Comparison of ENCODE assay signal across 8 cellular contexts in genomic region chr10:86970152-86970886, GRCh38. TPM values are rescaled to one million over a fixed set of nuclear protein-coding genes. Genes with fewer than 3 reads are reported as not detected.
DNase-seq lines count a peak whose midpoint lies in the region; ATAC-seq, FAIRE-seq and TF ChIP-seq lines count a peak whose summit lies in the region.

No MANE protein-coding gene starts in this region.

- peaks cover 0 to 40% of the 10 kb centered on the region in 2 experiments; a peak in 3 of 4 replicates for H3K79me1 ChIP-seq in IMR-90 (ENCODE audit: low read depth in 1 of 2, low read length in 2 of 2)

- peak overlapping the region; percentile 86 for H4K5ac ChIP-seq in IMR-90 (ENCODE audit: low read depth, low read length)

- H3K9me3 ChIP-seq in IMR-90 (ENCODE audit: control insufficient read depth, insufficient read depth, low read length) (no peaks in the 10 kb centered on the region), GM12878 (replicated peaks; ENCODE audit: control insufficient read depth, insufficient read depth, low read length) (no peaks in the 10 kb centered on the region), iPS-18c (ENCODE audit: control insufficient read depth, insufficient read depth, low read length) (no peaks in the 10 kb centered on the region), Karpas-422 (ENCODE audit: low read length) (no peaks in the 10 kb centered on the region)

- H3K56ac ChIP-seq in IMR-90 (ENCODE audit: extremely low read depth, insufficient read depth, low read length): peak overlapping the region; percentile 73

- H4K91ac ChIP-seq in IMR-90 (ENCODE audit: insufficient read depth, low read depth, low read length): peak overlapping the region; percentile 95

- ATAC-seq in IMR-90 (ENCODE audit: low read depth): peak; percentile 59
- ATAC-seq in GM12878: peak; percentile 46

- no peaks in the 10 kb centered on the region for H3K9me2 ChIP-seq in Karpas-422 (replicated peaks; ENCODE audit: insufficient read depth, low read length)

- peaks cover 20% of the 10 kb centered on the region for H3K9me1 ChIP-seq in IMR-90 (ENCODE audit: insufficient read depth, low read length)

- peak overlapping the region; percentile 92 for H3K18ac ChIP-seq in IMR-90 (ENCODE audit: low read depth, low read length)

- SMC1A ChIA-PET in GM12878 (lab: Charles Lee; ENCODE audit: uncharacterized antibody, unreplicated experiment): interaction anchor here (0.8 to 0.9 kb wide), 2 partner anchors 108 to 125 kb away, joined by 3 read pairs; no protein-coding TSS in a partner anchor

- no TSS peak for BruUV-seq in IMR-90 (replicated peaks; lab: Mats Ljungman, UMichigan)
- BruUV-seq in GM12878 (replicated peaks; lab: Mats Ljungman, UMichigan): TSS peak; percentile 90

- TF ChIP-seq CTCF in BJ (IDR thresholded peaks at IDR 0.05; ENCODE audit: insufficient read depth, low read depth, low read length) (no peak), IMR-90 (conservative IDR thresholded peaks at IDR 0.05; ENCODE audit: low read depth, low read length) (no peak), GM12878 (IDR thresholded peaks at IDR 0.05 in 2 of 3, conservative IDR thresholded peaks at IDR 0.05 in 1 of 3; ENCODE audit: control insufficient read depth in 2 of 3, extremely low read depth in 1 of 3, insufficient read depth in 1 of 3, low read depth in 3 of 3, low read length in 3 of 3) (no peak)

- DNase-seq in BJ (ENCODE audit: low read depth) (no peak), IMR-90 (peak; percentile 51), GM12878 (ENCODE audit: low read depth, low spot score) (no peak), Karpas-422 (no peak), cerebellar nuclear complex (lab: John Stamatoyannopoulos, UW) (no peak), NCI-H446 (lab: John Stamatoyannopoulos, UW) (no peak)

- H3K4me3 ChIP-seq in BJ (ENCODE audit: low read depth, low read length): peak overlapping the region; percentile 74
- H3K4me3 ChIP-seq in IMR-90 (ENCODE audit: insufficient read depth, low read depth, low read length): peak overlapping the region; percentile 75
- H3K4me3 ChIP-seq in GM12878: peak overlapping the region; percentile 96
- peak overlapping the region; percentile 66 for H3K4me3 ChIP-seq in iPS-18c (ENCODE audit: insufficient read depth, low read depth, low read length)
- peak overlapping the region; percentile 51 to 73 (median 62) for H3K4me3 ChIP-seq in skin epidermis
- H3K4me3 ChIP-seq in Karpas-422 (ENCODE audit: low read length): no peak overlapping the region

- peak overlapping the region; percentile 88 for H3K14ac ChIP-seq in IMR-90 (replicated peaks; ENCODE audit: low read depth, low read length)

- RAD21 ChIA-PET in GM12878 (lab: Charles Lee; ENCODE audit: unreplicated experiment): interaction anchor here (1.0 to 1.9 kb wide), 4 partner anchors 81 to 123 kb away, joined by 3 to 6 read pairs (median 4); no protein-coding TSS in a partner anchor

- H2AK5ac ChIP-seq in IMR-90 (ENCODE audit: low read depth, low read length): peak overlapping the region; percentile 84

- CTCF ChIA-PET in BJ (lab: Yijun Ruan, JAX) (interaction anchor here (0.6 to 19.2 kb wide), 6 partner anchors 10 to 283 kb away, joined by 3 to 346 read pairs (median 3); no protein-coding TSS in a partner anchor), IMR-90 (lab: Yijun Ruan, JAX) (no interaction called here), GM12878 (lab: Yijun Ruan, JAX) (interaction anchor here (0.6 to 1.6 kb wide), 7 partner anchors 8 to 123 kb away, joined by 3 to 6 read pairs (median 3); no protein-coding TSS in a partner anchor)

- peak overlapping the region; percentile 10; the same call in 1 of the 3 replicates for H2BK15ac ChIP-seq in IMR-90 (ENCODE audit: low read depth, low read length)

- peak overlapping the region; percentile 97 for H3K4me2 ChIP-seq in IMR-90 (ENCODE audit: low read depth, low read length)
- peak overlapping the region; percentile 100 for H3K4me2 ChIP-seq in GM12878 (ENCODE audit: control insufficient read depth, insufficient read depth)
- H3K4me2 ChIP-seq in Karpas-422 (ENCODE audit: low read depth, low read length, poor library complexity, severe bottlenecking): no peak overlapping the region

- H3K27ac ChIP-seq in IMR-90 (ENCODE audit: insufficient read depth, low read length) (peak overlapping the region; percentile 92), GM12878 (ENCODE audit: control insufficient read depth, insufficient read depth) (peak overlapping the region; percentile 38), skin epidermis (peak overlapping the region; percentile 88 to 100 (median 96)), Karpas-422 (ENCODE audit: low read length) (no peak overlapping the region)

- TF ChIP-seq POLR2A in IMR-90 (IDR thresholded peaks at IDR 0.05; ENCODE audit: low read depth, low read length): peak; percentile 63
- TF ChIP-seq POLR2A in GM12878 (IDR thresholded peaks at IDR 0.05; ENCODE audit: low read depth, low read length): no peak

- in situ Hi-C loops in IMR-90 (cut with MboI; ENCODE audit: low sequenced_read_pairs) (no loop called here), GM12878 (cut with MboI) (no loop called here)

- H2BK20ac ChIP-seq in IMR-90 (ENCODE audit: low read depth, low read length): peak overlapping the region; percentile 40

- POLR2A ChIA-PET in BJ (lab: Charles Lee) (interaction anchor here (1.1 kb wide), 1 partner anchor 12 kb away, joined by 4 read pairs; the partner anchor contains the start of gene SNCG), IMR-90 (lab: Charles Lee; ENCODE audit: unreplicated experiment) (no interaction called here), GM12878 (lab: Charles Lee) (interaction anchor here (1.0 to 1.9 kb wide), 4 partner anchors 10 to 125 kb away, joined by 3 to 9 read pairs (median 5); partner anchors contain the start of genes GLUD1 and SHLD2)

- peaks cover 36% of the 10 kb centered on the region for H3K4me1 ChIP-seq in IMR-90 (ENCODE audit: control insufficient read depth, insufficient read depth, low read length)
- peaks cover 43% of the 10 kb centered on the region for H3K4me1 ChIP-seq in GM12878 (ENCODE audit: control insufficient read depth, insufficient read depth, low read length)
- H3K4me1 ChIP-seq in Karpas-422 (ENCODE audit: low read length): no peaks in the 10 kb centered on the region; the same call in none of the 2 replicates

- WGBS in IMR-90 (ENCODE audit: extremely low coverage in 2 of 2, insufficient read length in 1 of 2), 2 experiments: 10% methylated on average over 13 of the region's 27 CpGs; no CpG with 5 or more reads in 1 of the 2 experiments
- 52% methylated on average over 27 of the region's 27 CpGs for WGBS in GM12878 (ENCODE audit: insufficient coverage, insufficient replicate concordance, low lambda C conversion rate, missing lambda C conversion rate)

- no peaks in the 10 kb centered on the region for H3K36me3 ChIP-seq in BJ (ENCODE audit: control insufficient read depth, insufficient read depth, low read length)
- H3K36me3 ChIP-seq in IMR-90 (ENCODE audit: control insufficient read depth, insufficient read depth, low read length): no peaks in the 10 kb centered on the region
- no peaks in the 10 kb centered on the region for H3K36me3 ChIP-seq in GM12878 (ENCODE audit: control insufficient read depth in 2 of 2, insufficient read depth in 2 of 2, low read length in 1 of 2)
- H3K36me3 ChIP-seq in Karpas-422 (ENCODE audit: insufficient read depth, low read length): no peaks in the 10 kb centered on the region

- H3K4ac ChIP-seq in IMR-90 (ENCODE audit: low read depth, low read length): peak overlapping the region; percentile 87

- peak overlapping the region; percentile 99 for H2AK9ac ChIP-seq in IMR-90 (replicated peaks; ENCODE audit: low read depth, low read length, poor library complexity)

- H4K20me1 ChIP-seq in IMR-90 (ENCODE audit: insufficient read depth, low read length): no peaks in the 10 kb centered on the region; the same call in 1 of the 2 replicates
- no peaks in the 10 kb centered on the region for H4K20me1 ChIP-seq in GM12878 (ENCODE audit: control insufficient read depth, insufficient read depth)
- H4K20me1 ChIP-seq in Karpas-422 (ENCODE audit: insufficient read depth, low read depth, low read length): no peaks in the 10 kb centered on the region

- H2AFZ ChIP-seq in IMR-90 (replicated peaks; ENCODE audit: low read length, poor library complexity) (peak overlapping the region; percentile 92), GM12878 (ENCODE audit: control insufficient read depth, low read depth, low read length) (peak overlapping the region; percentile 87), Karpas-422 (ENCODE audit: low read length) (no peak overlapping the region)

- dilution Hi-C loops in IMR-90 (cut with HindIII; ENCODE audit: low sequenced_read_pairs, unreplicated experiment): no loop called here

- TF ChIP-seq EP300 in GM12878 (IDR thresholded peaks at IDR 0.05; ENCODE audit: borderline replicate concordance in 1 of 2, control insufficient read depth in 1 of 2, low read depth in 2 of 2, low read length in 2 of 2): no peak

- no peak for TF ChIP-seq RAD21 in IMR-90 (IDR thresholded peaks at IDR 0.05; ENCODE audit: low read length)
- TF ChIP-seq RAD21 in GM12878 (IDR thresholded peaks at IDR 0.05; ENCODE audit: insufficient read depth, low read depth, low read length): no peak

- H3K9ac ChIP-seq in IMR-90 (ENCODE audit: low read depth, low read length) (peak overlapping the region; percentile 93), GM12878 (ENCODE audit: control insufficient read depth, insufficient read depth, low read length) (peak overlapping the region; percentile 84), Karpas-422 (ENCODE audit: low read length) (no peak overlapping the region)

- peak overlapping the region; percentile 85 for H2BK5ac ChIP-seq in IMR-90 (ENCODE audit: low read depth, low read length, poor library complexity, severe bottlenecking)

- H3K23ac ChIP-seq in IMR-90 (ENCODE audit: low read depth, low read length): peak overlapping the region; percentile 70

- H2BK120ac ChIP-seq in IMR-90 (ENCODE audit: low read depth, low read length): peak overlapping the region; percentile 58

- H3K79me2 ChIP-seq in GM12878 (ENCODE audit: control insufficient read depth, insufficient read depth, low read length): no peaks in the 10 kb centered on the region
- no peaks in the 10 kb centered on the region for H3K79me2 ChIP-seq in Karpas-422 (ENCODE audit: low read length)

- intact Hi-C loops in IMR-90 (cut with micrococcal nuclease): no loop called here
- intact Hi-C loops in GM12878 (cut with micrococcal nuclease; ENCODE audit: unreplicated experiment): no loop called here

- peak overlapping the region; percentile 80 to 89 for H4K8ac ChIP-seq in IMR-90 (ENCODE audit: low read depth in 2 of 2, low read length in 2 of 2)

- H3K27me3 ChIP-seq in BJ (ENCODE audit: control insufficient read depth, insufficient read depth, low read length): no peaks in the 10 kb centered on the region
- no peaks in the 10 kb centered on the region for H3K27me3 ChIP-seq in IMR-90 (ENCODE audit: control insufficient read depth, insufficient read depth, low read length)
- H3K27me3 ChIP-seq in GM12878 (replicated peaks in 1 of 2; ENCODE audit: control insufficient read depth in 2 of 2, insufficient read depth in 2 of 2, low read length in 1 of 2): peaks cover 0 to 2% of the 10 kb centered on the region in 2 experiments; a peak in 1 of 4 replicates
- H3K27me3 ChIP-seq in Karpas-422 (ENCODE audit: low read length): no peaks in the 10 kb centered on the region

- FAIRE-seq in GM12878 (lab: Jason Lieb, UNC): no peak

RNA-seq across cellular contexts. Expression of gene ADIRF, which starts 2.0 kb away (rescaled TPM):
- polyA plus RNA-seq in BJ (2011; rRNA removed) (42.1 and 64.4 TPM in 2 replicates), IMR-90 (2012; rRNA removed) (7.2 and 12.4 TPM in 2 replicates), GM12878 (2011; rRNA removed) (0.38 and 0.40 TPM in 2 replicates), GM12878 (2014; fragmentation: Illumina TruSeq; extraction: Trizol) (0.12 TPM in 1 of 2 replicates, not detected in the other), GM12878 (2014; fragmentation: Nextera tagmentation; extraction: Ambion mirVana) (under 1 TPM; 0.77 to 0.98 TPM), GM12878 (2014; rRNA removed) (not detected in 2 replicates), GM12878 (2016; fragmentation: Nextera tagmentation; extraction: Ambion mirVana) (1 to 10 TPM; 1.9 to 2.5 TPM)
- 4.7 and 11.9 TPM in 2 replicates for polyA minus RNA-seq in BJ (2011; rRNA and poly(A)+ RNA removed)
- total RNA-seq in IMR-90 (2012; rRNA removed) (2.3 and 2.5 TPM in 2 replicates), GM12878 (2014; rRNA removed) (0.56 TPM in 1 of 2 replicates, not detected in the other), GM12878 (2014; rRNA removed; fragmentation: Illumina TruSeq; extraction: Trizol) (not detected in 2 replicates), GM12878 (2021) (0.64 and 0.72 TPM in 2 replicates)
- polyA plus RNA-seq in IMR-90 (2012; cell fraction: cytosol; rRNA removed): 4.7 and 10.7 TPM in 2 replicates
- polyA plus RNA-seq in IMR-90 (2012; cell fraction: nucleus; rRNA removed; ENCODE audit: low replicate concordance): 1.4 and 1.5 TPM in 2 replicates
- not detected in 2 replicates for total RNA-seq in GM12878 (2013; cell fraction: nucleolus; rRNA removed)
- not detected for polyA plus RNA-seq in GM12878 (2011; ENCODE audit: low read depth)
- 0.24 and 0.27 TPM in 2 replicates for polyA plus RNA-seq in GM12878 (2011; cell fraction: cytosol; rRNA removed)
- polyA plus RNA-seq in GM12878 (2011; cell fraction: nucleus; rRNA removed): 0.37 and 0.48 TPM in 2 replicates
- polyA plus RNA-seq in GM12878 (2012): 0.51 and 3.4 TPM in 2 replicates
- polyA minus RNA-seq in GM12878 (2011; rRNA and poly(A)+ RNA removed): not detected in 2 replicates
- not detected in 2 replicates for polyA minus RNA-seq in GM12878 (2011; cell fraction: cytosol; rRNA and poly(A)+ RNA removed)
- polyA minus RNA-seq in GM12878 (2011; cell fraction: nucleus; rRNA and poly(A)+ RNA removed): not detected in 2 replicates
- total RNA-seq in Karpas-422 (2014; rRNA removed; shearing (Covaris generic); ENCODE audit: low replicate concordance): not detected in 2 replicates

RNA-seq across cellular contexts. Expression of gene SNCG, which starts 11.9 kb away (rescaled TPM):
- polyA plus RNA-seq in BJ (2011; rRNA removed) (6.3 and 9.7 TPM in 2 replicates), IMR-90 (2012; rRNA removed) (17.9 and 19.0 TPM in 2 replicates), GM12878 (2011; rRNA removed) (0.22 TPM in 1 of 2 replicates, not detected in the other), GM12878 (2014; fragmentation: Illumina TruSeq; extraction: Trizol) (not detected in 2 replicates), GM12878 (2014; fragmentation: Nextera tagmentation; extraction: Ambion mirVana) (not detected), GM12878 (2014; rRNA removed) (not detected in 2 replicates), GM12878 (2016; fragmentation: Nextera tagmentation; extraction: Ambion mirVana) (1 to 10 TPM in 1 of 2 experiments, under 1 TPM in 1; 0.51 to 1.3 TPM)
- polyA minus RNA-seq in BJ (2011; rRNA and poly(A)+ RNA removed): 2.8 and 8.0 TPM in 2 replicates
- total RNA-seq in IMR-90 (2012; rRNA removed) (10.6 and 11.9 TPM in 2 replicates), GM12878 (2014; rRNA removed) (0.33 TPM in 1 of 2 replicates, not detected in the other), GM12878 (2014; rRNA removed; fragmentation: Illumina TruSeq; extraction: Trizol) (not detected in 2 replicates), GM12878 (2021) (0.33 and 0.35 TPM in 2 replicates)
- polyA plus RNA-seq in IMR-90 (2012; cell fraction: cytosol; rRNA removed): 19.4 and 24.5 TPM in 2 replicates
- polyA plus RNA-seq in IMR-90 (2012; cell fraction: nucleus; rRNA removed; ENCODE audit: low replicate concordance): 12.2 and 13.8 TPM in 2 replicates
- not detected in 2 replicates for total RNA-seq in GM12878 (2013; cell fraction: nucleolus; rRNA removed)
- not detected for polyA plus RNA-seq in GM12878 (2011; ENCODE audit: low read depth)
- polyA plus RNA-seq in GM12878 (2011; cell fraction: cytosol; rRNA removed): 0.10 and 0.28 TPM in 2 replicates
- 0.19 TPM in 1 of 2 replicates, not detected in the other for polyA plus RNA-seq in GM12878 (2011; cell fraction: nucleus; rRNA removed)
- polyA plus RNA-seq in GM12878 (2012): 0.31 TPM in 1 of 2 replicates, not detected in the other
- not detected in 2 replicates for polyA minus RNA-seq in GM12878 (2011; rRNA and poly(A)+ RNA removed)
- not detected in 2 replicates for polyA minus RNA-seq in GM12878 (2011; cell fraction: cytosol; rRNA and poly(A)+ RNA removed)
- not detected in 2 replicates for polyA minus RNA-seq in GM12878 (2011; cell fraction: nucleus; rRNA and poly(A)+ RNA removed)
- total RNA-seq in Karpas-422 (2014; rRNA removed; shearing (Covaris generic); ENCODE audit: low replicate concordance): not detected in 2 replicates

RNA-seq across cellular contexts. Expression of gene MMRN2, which starts 12.9 kb away (rescaled TPM):
- polyA plus RNA-seq in BJ (2011; rRNA removed): 1.9 and 2.7 TPM in 2 replicates
- polyA minus RNA-seq in BJ (2011; rRNA and poly(A)+ RNA removed): 1.7 and 1.9 TPM in 2 replicates
- total RNA-seq in IMR-90 (2012; rRNA removed): 0.56 and 1.8 TPM in 2 replicates
- 1.0 and 1.6 TPM in 2 replicates for polyA plus RNA-seq in IMR-90 (2012; rRNA removed)
- 0.40 and 0.51 TPM in 2 replicates for polyA plus RNA-seq in IMR-90 (2012; cell fraction: cytosol; rRNA removed)
- polyA plus RNA-seq in IMR-90 (2012; cell fraction: nucleus; rRNA removed; ENCODE audit: low replicate concordance): 3.8 and 4.2 TPM in 2 replicates
- 4.0 and 5.9 TPM in 2 replicates for total RNA-seq in GM12878 (2013; cell fraction: nucleolus; rRNA removed)
- 0.33 and 1.0 TPM in 2 replicates for total RNA-seq in GM12878 (2014; rRNA removed)
- total RNA-seq in GM12878 (2014; rRNA removed; fragmentation: Illumina TruSeq; extraction: Trizol): 0.22 and 0.55 TPM in 2 replicates
- 0.40 and 0.95 TPM in 2 replicates for total RNA-seq in GM12878 (2021)
- polyA plus RNA-seq in GM12878 (2011; ENCODE audit: low read depth): 7.0 TPM
- polyA plus RNA-seq in GM12878 (2011; rRNA removed): 0.58 and 1.3 TPM in 2 replicates
- polyA plus RNA-seq in GM12878 (2011; cell fraction: cytosol; rRNA removed): 0.43 and 0.48 TPM in 2 replicates
- 2.8 and 3.2 TPM in 2 replicates for polyA plus RNA-seq in GM12878 (2011; cell fraction: nucleus; rRNA removed)
- 0.12 and 0.80 TPM in 2 replicates for polyA plus RNA-seq in GM12878 (2012)
- polyA plus RNA-seq in GM12878 (2014; fragmentation: Illumina TruSeq; extraction: Trizol): 0.54 TPM in 1 of 2 replicates, not detected in the other
- polyA plus RNA-seq in GM12878 (2014; fragmentation: Nextera tagmentation; extraction: Ambion mirVana): under 1 TPM in 1 of 2 experiments, not detected in 1; 0.09 TPM
- 0.11 and 0.19 TPM in 2 replicates for polyA plus RNA-seq in GM12878 (2014; rRNA removed)
- polyA plus RNA-seq in GM12878 (2016; fragmentation: Nextera tagmentation; extraction: Ambion mirVana): not detected
- polyA minus RNA-seq in GM12878 (2011; rRNA and poly(A)+ RNA removed): 0.37 and 1.2 TPM in 2 replicates
- polyA minus RNA-seq in GM12878 (2011; cell fraction: cytosol; rRNA and poly(A)+ RNA removed): not detected in 2 replicates
- polyA minus RNA-seq in GM12878 (2011; cell fraction: nucleus; rRNA and poly(A)+ RNA removed): 0.60 and 1.1 TPM in 2 replicates
- total RNA-seq in Karpas-422 (2014; rRNA removed; shearing (Covaris generic); ENCODE audit: low replicate concordance): not detected in 2 replicates

RNA-seq across cellular contexts. Expression of gene FAM25A, which starts 49.8 kb away (rescaled TPM):
- polyA plus RNA-seq in BJ (2011; rRNA removed) (not detected in 2 replicates), IMR-90 (2012; rRNA removed) (not detected in 2 replicates), GM12878 (2011; rRNA removed) (not detected in 2 replicates), GM12878 (2014; fragmentation: Illumina TruSeq; extraction: Trizol) (not detected in 2 replicates), GM12878 (2014; fragmentation: Nextera tagmentation; extraction: Ambion mirVana) (not detected), GM12878 (2014; rRNA removed) (not detected in 2 replicates), GM12878 (2016; fragmentation: Nextera tagmentation; extraction: Ambion mirVana) (not detected)
- polyA minus RNA-seq in BJ (2011; rRNA and poly(A)+ RNA removed): not detected in 2 replicates
- total RNA-seq in IMR-90 (2012; rRNA removed) (not detected in 2 replicates), GM12878 (2014; rRNA removed) (not detected in 2 replicates), GM12878 (2014; rRNA removed; fragmentation: Illumina TruSeq; extraction: Trizol) (not detected in 2 replicates), GM12878 (2021) (not detected in 2 replicates)
- 5.6 TPM in 1 of 2 replicates, not detected in the other for polyA plus RNA-seq in IMR-90 (2012; cell fraction: cytosol; rRNA removed)
- not detected in 2 replicates for polyA plus RNA-seq in IMR-90 (2012; cell fraction: nucleus; rRNA removed; ENCODE audit: low replicate concordance)
- total RNA-seq in GM12878 (2013; cell fraction: nucleolus; rRNA removed): not detected in 2 replicates
- polyA plus RNA-seq in GM12878 (2011; ENCODE audit: low read depth): not detected
- not detected in 2 replicates for polyA plus RNA-seq in GM12878 (2011; cell fraction: cytosol; rRNA removed)
- not detected in 2 replicates for polyA plus RNA-seq in GM12878 (2011; cell fraction: nucleus; rRNA removed)
- polyA plus RNA-seq in GM12878 (2012): not detected in 2 replicates
- not detected in 2 replicates for polyA minus RNA-seq in GM12878 (2011; rRNA and poly(A)+ RNA removed)
- polyA minus RNA-seq in GM12878 (2011; cell fraction: cytosol; rRNA and poly(A)+ RNA removed): not detected in 2 replicates
- not detected in 2 replicates for polyA minus RNA-seq in GM12878 (2011; cell fraction: nucleus; rRNA and poly(A)+ RNA removed)
- not detected in 2 replicates for total RNA-seq in Karpas-422 (2014; rRNA removed; shearing (Covaris generic); ENCODE audit: low replicate concordance)
